Comparison of ENCODE assay signal across 8 cellular contexts in the genomic region with DNA sequence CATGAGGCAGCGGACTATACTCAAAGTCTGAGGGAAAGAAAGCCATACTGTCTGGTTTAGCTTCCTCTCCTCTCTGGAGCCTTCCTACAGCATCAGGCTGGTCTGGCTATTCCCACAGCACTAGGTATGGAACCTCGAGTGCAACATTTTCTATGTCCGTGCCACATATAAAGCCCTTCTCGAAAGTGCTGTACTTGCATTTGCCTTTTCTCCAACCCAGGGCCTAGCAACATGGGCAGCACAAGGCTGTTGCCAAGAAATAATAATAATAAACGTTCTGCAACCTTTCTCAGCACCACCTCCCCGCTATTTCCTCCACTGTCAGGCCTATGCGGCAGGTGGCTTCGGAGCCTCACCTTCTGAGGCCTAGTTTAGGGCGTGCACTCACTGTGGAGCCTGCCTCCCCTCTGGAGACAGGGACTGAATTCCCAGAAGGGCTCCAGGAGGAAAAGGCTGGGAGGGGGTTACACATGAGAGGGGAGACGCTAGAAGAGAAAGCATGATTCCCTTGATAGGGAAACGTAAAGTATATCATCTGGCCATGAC. TPM values are rescaled to one million over a fixed set of nuclear protein-coding genes. Genes with fewer than 3 reads are reported as not detected.
DNase-seq lines count a peak whose midpoint lies in the region; ATAC-seq and TF ChIP-seq lines count a peak whose summit lies in the region.

No MANE protein-coding gene starts in this region.

- TF ChIP-seq POLR2A in uterus (IDR thresholded peaks at IDR 0.05) (no peak), GM18505 (IDR thresholded peaks at IDR 0.05; ENCODE audit: borderline replicate concordance, extremely low read depth, insufficient read depth, insufficient read length) (no peak)

- peak overlapping the region; percentile 64 to 92 for H3K27ac ChIP-seq in lung (ENCODE audit: low read depth in 1 of 2, low read length in 1 of 2)
- peak overlapping the region; percentile 81 to 88 for H3K27ac ChIP-seq in uterus

- WGBS in lung, 2 donors, result 19 to 32% methylated on average over 11 of the region's 11 CpGs

- H3K9me3 ChIP-seq in lung (ENCODE audit: control insufficient read depth in 2 of 2, insufficient read depth in 1 of 2, low read length in 1 of 2), result no peaks in the 10 kb centered on the region
- no peaks in the 10 kb centered on the region for H3K9me3 ChIP-seq in uterus

- in situ Hi-C loops in G401 (cut with HindIII; ENCODE audit: low sequenced_read_pairs), result no loop called here

- H3K4me3 ChIP-seq in H7 (ENCODE audit: insufficient read depth, low read depth, low read length) (peak overlapping the region; percentile 98), cardiac fibroblast (replicated peaks in 1 of 2; ENCODE audit: low read depth in 2 of 2, low read length in 2 of 2) (peak overlapping the region; percentile 97 to 98), lung (peak overlapping the region; percentile 98), uterus (peak overlapping the region; percentile 84 to 97)

- H3K4me1 ChIP-seq in lung (ENCODE audit: control insufficient read depth in 2 of 2, insufficient read depth in 2 of 2, low read length in 2 of 2) (peaks cover 4 to 10% of the 10 kb centered on the region in 2 donors), uterus (no peaks in the 10 kb centered on the region)

- peak; percentile 6 for ATAC-seq in lung (ENCODE audit: insufficient read depth, low FRiP score)
- no peak for ATAC-seq in GM18505 (IDR thresholded peaks at IDR 0.05; ENCODE audit: unreplicated experiment)

- H3K27me3 ChIP-seq in H7 (ENCODE audit: control insufficient read depth, insufficient read depth, low read length), result no peaks in the 10 kb centered on the region
- H3K27me3 ChIP-seq in lung (ENCODE audit: control insufficient read depth, insufficient read depth), result no peaks in the 10 kb centered on the region
- no peaks in the 10 kb centered on the region for H3K27me3 ChIP-seq in uterus

- peaks cover 22% of the 10 kb centered on the region for H3K36me3 ChIP-seq in H7 (replicated peaks; ENCODE audit: control insufficient read depth, insufficient read depth, low read length)
- H3K36me3 ChIP-seq in lung (ENCODE audit: control insufficient read depth in 2 of 2, insufficient read depth in 2 of 2, low read length in 2 of 2), result peaks cover 21 to 23% of the 10 kb centered on the region in 2 donors
- H3K36me3 ChIP-seq in uterus, result no peaks in the 10 kb centered on the region

- DNase-seq in G401 (ENCODE audit: low spot score) (peak; percentile 21), H7 (no peak), NCI-H146 (lab: John Stamatoyannopoulos, UW) (peak; percentile 47), cardiac fibroblast (ENCODE audit: low read depth in 2 of 2) (peak; percentile 6 to 27), lung (ENCODE audit: low spot score) (no peak), uterus (no peak), CD1c-positive myeloid dendritic cell (ENCODE audit: extremely low spot score) (no peak)

- intact Hi-C loops in uterus (cut with DNase I; ENCODE audit: low total_unique reads), result no loop called here

- TF ChIP-seq CTCF in cardiac fibroblast (IDR thresholded peaks at IDR 0.05; ENCODE audit: low read depth, low read length), result no peak
- TF ChIP-seq CTCF in lung (IDR thresholded peaks at IDR 0.05; ENCODE audit: control extremely low read depth, extremely low read depth), result no peak
- TF ChIP-seq CTCF in uterus (IDR thresholded peaks at IDR 0.05), result no peak

RNA-seq across cellular contexts. Expression of a gene that starts 0.7 kb away (rescaled TPM):
- total RNA-seq in G401 (2014; rRNA removed; shearing (Covaris generic)), result 25.4 and 34.6 TPM in 2 replicates
- total RNA-seq in H7 (2014; rRNA removed; shearing (Covaris generic)), result 5.7 and 11.6 TPM in 2 replicates
- total RNA-seq in lung (10 to 100 TPM; 18.9 to 29.4 TPM), uterus (10 to 100 TPM in 3 of 4 donors, 1 to 10 TPM in 1; 5.1 to 32.6 (median 20.6) TPM)
- 10 to 100 TPM; 33.3 to 34.3 TPM for polyA plus RNA-seq in lung

Comparison
In these comparisons a context has a peak if more than half of its experiments do, and no peak if none do; other contexts are left out.
1. DNase-seq: peak in G401 (single experiment), NCI-H146 (single experiment) and cardiac fibroblast (2 of 2); none in H7 (single experiment), lung (single experiment), uterus (0 of 2) and CD1c-positive myeloid dendritic cell (single experiment).
2. Peak in every context shown above with its lines, with median percentiles within 50 percentile points of each other: H3K4me3 ChIP-seq.